Comparison of ENCODE assay signal across 8 cellular contexts in genomic region chr19:5622465-5623396, GRCh38. TPM values are rescaled to one million over a fixed set of nuclear protein-coding genes. Genes with fewer than 3 reads are reported as not detected.
A peak's percentile ranks its signal among the peaks of the same experiment; 100 is the strongest.
DNase-seq lines count a peak whose midpoint lies in the region; ATAC-seq and TF ChIP-seq lines count a peak whose summit lies in the region.

Gene SAFB (plus strand): TSS chr19:5623083. CDS start chr19:5623206, 123 bp downstream.
Gene SAFB2 (minus strand): TSS chr19:5622776. CDS start chr19:5622715, 61 bp downstream.

- peaks cover 57% of the 10 kb centered on the region for H3K36me3 ChIP-seq in upper lobe of right lung

- H3K27me3 Mint-ChIP-seq in T-helper 17 cell = no peaks in the 10 kb centered on the region

- peak; percentile 96 for DNase-seq in NCI-H1694 treated with DMSO at 0.1 percent for 48 hours (lab: John Stamatoyannopoulos, UW)
- peak; percentile 99 to 100 (median 99) for DNase-seq in T-helper 17 cell
- peak; percentile 87 to 100 (median 97) for DNase-seq in amygdala (lab: John Stamatoyannopoulos, UW)
- DNase-seq in left cardiac atrium = peak; percentile 100
- DNase-seq in posterior vena cava (ENCODE audit: low spot score) = peak; percentile 100
- peak; percentile 100 for DNase-seq in upper lobe of right lung

- ATAC-seq in HG02885 (IDR thresholded peaks at IDR 0.05; ENCODE audit: poor library complexity, unreplicated experiment) (peak; percentile 87), T-helper 17 cell (peak; percentile 85), left cardiac atrium (peak; percentile 96 to 97), upper lobe of right lung (peak; percentile 95)

- H3K9me3 ChIP-seq in T-helper 17 cell (ENCODE audit: control insufficient read depth, low read length, poor library complexity, severe bottlenecking) = no peaks in the 10 kb centered on the region
- H3K9me3 ChIP-seq in upper lobe of right lung = no peaks in the 10 kb centered on the region

- peak within 1 kb of the TSS; percentile 100 for H3K27ac Mint-ChIP-seq in T-helper 17 cell

- no peak for TF ChIP-seq CTCF in upper lobe of right lung (IDR thresholded peaks at IDR 0.05)

- peak within 1 kb of the TSS; percentile 100 for H3K4me3 Mint-ChIP-seq in T-helper 17 cell

- H3K27me3 ChIP-seq in upper lobe of right lung = no peaks in the 10 kb centered on the region

- peaks cover 60% of the 10 kb centered on the region for H3K4me1 Mint-ChIP-seq in T-helper 17 cell

- peak; percentile 92 for TF ChIP-seq POLR2A in GM15510 (IDR thresholded peaks at IDR 0.05; ENCODE audit: borderline replicate concordance, extremely low read depth, insufficient read length)

- H3K4me1 ChIP-seq in upper lobe of right lung = peaks cover 57% of the 10 kb centered on the region

- H3K27ac ChIP-seq in upper lobe of right lung = peak within 1 kb of the TSS; percentile 95

- H3K4me3 ChIP-seq in upper lobe of right lung = peak within 1 kb of the TSS; percentile 98

- peaks cover 6% of the 10 kb centered on the region for H3K36me3 Mint-ChIP-seq in T-helper 17 cell (ENCODE audit: low read depth)

- intact Hi-C loops in left cardiac atrium (cut with DNase I) (no loop called here), posterior vena cava (cut with DNase I) (no loop called here), upper lobe of right lung (cut with DNase I) (no loop called here)

RNA-seq across cellular contexts. Expression of gene SAFB, which starts in this region (rescaled TPM):
- total RNA-seq in T-helper 17 cell = 100 to 1,000 TPM; 173 to 183 TPM
- 10 to 100 TPM; 51.7 to 63.2 TPM for total RNA-seq in left cardiac atrium
- 10 to 100 TPM; 49.4 to 50.5 TPM for total RNA-seq in posterior vena cava
- total RNA-seq in upper lobe of right lung = 71.9 TPM

RNA-seq across cellular contexts. Expression of gene SAFB2, which starts in this region (rescaled TPM):
- total RNA-seq in T-helper 17 cell = 100 to 1,000 TPM; 241 to 255 TPM
- 10 to 100 TPM; 47.7 to 54.7 TPM for total RNA-seq in left cardiac atrium
- total RNA-seq in posterior vena cava = 10 to 100 TPM; 50.9 to 57.3 TPM
- total RNA-seq in upper lobe of right lung = 74.2 TPM

Comparison
In these comparisons a context has a peak if more than half of its experiments do, and no peak if none do; other contexts are left out.
1. Peak in every context shown above with its lines: DNase-seq, ATAC-seq, H3K4me3 ChIP-seq and H3K27ac ChIP-seq.